Comparison of ENCODE assay signal across 8 cellular contexts in the genomic region with DNA sequence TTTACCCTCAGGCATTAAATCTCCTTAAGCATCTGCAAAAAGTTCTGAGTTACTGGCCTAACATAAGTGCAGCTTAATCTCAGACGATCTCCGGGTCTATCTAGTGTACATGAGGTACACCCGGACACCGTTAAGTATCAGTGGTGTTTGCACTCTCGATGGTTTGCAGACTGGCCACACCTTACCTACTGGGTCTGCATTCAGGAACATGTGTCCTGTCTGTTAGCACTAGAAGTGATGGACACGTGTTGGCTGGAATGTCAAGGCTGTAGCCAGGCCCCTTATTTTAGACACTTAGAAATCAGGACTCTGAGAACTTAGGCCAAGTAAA. TPM values are rescaled to one million over a fixed set of nuclear protein-coding genes. Genes with fewer than 3 reads are reported as not detected.
DNase-seq lines count a peak whose midpoint lies in the region; ATAC-seq, FAIRE-seq and TF ChIP-seq lines count a peak whose summit lies in the region.

No MANE protein-coding gene starts in this region.

- peak overlapping the region; percentile 71 for H3K9ac ChIP-seq in KMS-11

- H3K79me2 ChIP-seq in KMS-11 (ENCODE audit: insufficient read depth, low read depth), result no peaks in the 10 kb centered on the region

- H3K36me3 ChIP-seq in A673 (ENCODE audit: insufficient read depth, low read length, poor library complexity, severe bottlenecking) (no peaks in the 10 kb centered on the region), KMS-11 (ENCODE audit: insufficient read depth) (no peaks in the 10 kb centered on the region)

- DNase-seq in A673 (ENCODE audit: low spot score), result peak; percentile 10
- DNase-seq in immature natural killer cell, result no peak
- DNase-seq in stimulated activated naive B cell treated with anti-CD40 and anti-IgM and Interleukin-4, amounts not matched to agents 10 μg/mL and 1 μg/mL and 100 μg/mL, for 72 hours, result peak; percentile 4
- no peak for DNase-seq in GM12892 (ENCODE audit: insufficient read length)

- peak overlapping the region; percentile 55 for H3K4me3 ChIP-seq in A673 (ENCODE audit: low read depth, low read length, poor library complexity, severe bottlenecking)
- peak overlapping the region; percentile 17 for H3K4me3 ChIP-seq in KMS-11 (IDR thresholded peaks at IDR 0.05; ENCODE audit: insufficient read depth, low read depth, low read length)

- peaks cover 5 to 9% (median 7%) of the 10 kb centered on the region in 3 donors for H3K36me3 Mint-ChIP-seq in immature natural killer cell
- peaks cover 11 to 12% of the 10 kb centered on the region in 2 donors for H3K36me3 Mint-ChIP-seq in stimulated activated naive B cell treated with anti-CD40 and anti-IgM and Interleukin-4, amounts not matched to agents 10 μg/mL and 1 μg/mL and 100 μg/mL, for 72 hours

- peak overlapping the region; percentile 67 for H3K4me2 ChIP-seq in KMS-11

- TF ChIP-seq CTCF in A673 (conservative IDR thresholded peaks at IDR 0.05; ENCODE audit: low read depth, low read length) (no peak), KMS-11 (conservative IDR thresholded peaks at IDR 0.05; ENCODE audit: low read depth, low read length) (no peak)

- H3K9me3 ChIP-seq in A673 (ENCODE audit: low read depth, low read length, poor library complexity, severe bottlenecking), result no peaks in the 10 kb centered on the region

- no peaks in the 10 kb centered on the region for H4K20me1 ChIP-seq in KMS-11 (ENCODE audit: insufficient read depth)

- peak overlapping the region; percentile 94 to 98 (median 97) for H3K4me3 Mint-ChIP-seq in immature natural killer cell
- H3K4me3 Mint-ChIP-seq in stimulated activated naive B cell treated with anti-CD40 and anti-IgM and Interleukin-4, amounts not matched to agents 10 μg/mL and 1 μg/mL and 100 μg/mL, for 72 hours, result peak overlapping the region; percentile 96 to 98

- H3K27ac Mint-ChIP-seq in immature natural killer cell, result peak overlapping the region; percentile 90 to 97 (median 93)
- H3K27ac Mint-ChIP-seq in stimulated activated naive B cell treated with anti-CD40 and anti-IgM and Interleukin-4, amounts not matched to agents 10 μg/mL and 1 μg/mL and 100 μg/mL, for 72 hours, result peak overlapping the region; percentile 94

- CTCF ChIA-PET in A673 (lab: Charles Lee), result no interaction called here

- H3K4me1 ChIP-seq in A673 (ENCODE audit: insufficient read depth, low read length, poor library complexity, severe bottlenecking), result peaks cover 15% of the 10 kb centered on the region
- peaks cover 18% of the 10 kb centered on the region for H3K4me1 ChIP-seq in KMS-11 (ENCODE audit: low read depth, poor library complexity, severe bottlenecking)

- TSS peak; percentile 94 for BruUV-seq in A673 (replicated peaks; lab: Mats Ljungman, UMichigan)

- peaks cover 20 to 38% of the 10 kb centered on the region in 2 donors for H3K4me1 Mint-ChIP-seq in immature natural killer cell
- peaks cover 14 to 20% of the 10 kb centered on the region in 2 donors for H3K4me1 Mint-ChIP-seq in stimulated activated naive B cell treated with anti-CD40 and anti-IgM and Interleukin-4, amounts not matched to agents 10 μg/mL and 1 μg/mL and 100 μg/mL, for 72 hours

- no peak for TF ChIP-seq POLR2A in GM12892 (IDR thresholded peaks at IDR 0.05; ENCODE audit: low read depth, low read length)

- ATAC-seq in GM19035 (IDR thresholded peaks at IDR 0.05; ENCODE audit: unreplicated experiment) (peak; percentile 19), HG03342 (IDR thresholded peaks at IDR 0.05; ENCODE audit: unreplicated experiment) (no peak)
- peak; percentile 4 to 8 for ATAC-seq in stimulated activated naive B cell treated with anti-CD40 and anti-IgM and Interleukin-4, amounts not matched to agents 10 μg/mL and 1 μg/mL and 100 μg/mL, for 72 hours (replicated peaks)

- peaks cover 3 to 5% (median 4%) of the 10 kb centered on the region in 3 donors for H3K27me3 Mint-ChIP-seq in immature natural killer cell (ENCODE audit: low read depth in 3 of 3)
- no peaks in the 10 kb centered on the region for H3K27me3 Mint-ChIP-seq in stimulated activated naive B cell treated with anti-CD40 and anti-IgM and Interleukin-4, amounts not matched to agents 10 μg/mL and 1 μg/mL and 100 μg/mL, for 72 hours

- peak overlapping the region; percentile 89 for H2AFZ ChIP-seq in KMS-11 (ENCODE audit: low read depth)

- intact Hi-C loops in A673 (cut with micrococcal nuclease; ENCODE audit: unreplicated experiment), result no loop called here

- H3K27ac ChIP-seq in A673 (ENCODE audit: low read depth, low read length, poor library complexity, severe bottlenecking) (peak overlapping the region; percentile 82), KMS-11 (peak overlapping the region; percentile 53), angular gyrus (ENCODE audit: low read depth, low read length) (peak overlapping the region; percentile 86)

- no peaks in the 10 kb centered on the region for H3K27me3 ChIP-seq in A673 (replicated peaks; ENCODE audit: insufficient read depth, low read depth, low read length, poor library complexity)
- no peaks in the 10 kb centered on the region for H3K27me3 ChIP-seq in KMS-11 (ENCODE audit: insufficient read depth, low read depth)

- H3K9me3 Mint-ChIP-seq in immature natural killer cell, result no peaks in the 10 kb centered on the region
- no peaks in the 10 kb centered on the region for H3K9me3 Mint-ChIP-seq in stimulated activated naive B cell treated with anti-CD40 and anti-IgM and Interleukin-4, amounts not matched to agents 10 μg/mL and 1 μg/mL and 100 μg/mL, for 72 hours

- POLR2A ChIA-PET in A673 (lab: Charles Lee; ENCODE audit: low non-redundant PET), result no interaction called here

- FAIRE-seq in GM12892 (lab: Jason Lieb, UNC), result no peak

RNA-seq across cellular contexts. Expression of gene AGL, which starts 0.8 kb away (rescaled TPM):
- total RNA-seq in A673 (2021), result 11.9 and 12.7 TPM in 2 replicates
- 10 to 100 TPM in 1 of 3 donors, 1 to 10 TPM in 2; 5.0 to 10.8 (median 6.1) TPM for polyA plus RNA-seq in immature natural killer cell
- 17.2 TPM for polyA plus RNA-seq in GM12892 (2012; ENCODE audit: missing spikeins)

Comparison
In these comparisons a context has a peak if more than half of its experiments do, and no peak if none do; other contexts are left out.
1. DNase-seq: peak in A673 (single experiment) and stimulated activated naive B cell treated with anti-CD40 and anti-IgM and Interleukin-4, amounts not matched to agents 10 μg/mL and 1 μg/mL and 100 μg/mL, for 72 hours (single experiment); none in immature natural killer cell (0 of 3) and GM12892 (single experiment).
2. Peak in every context shown above with its lines, with median percentiles within 50 percentile points of each other: H3K27ac ChIP-seq.